ENCODE assay signal across 21 cellular contexts in the genomic region with DNA sequence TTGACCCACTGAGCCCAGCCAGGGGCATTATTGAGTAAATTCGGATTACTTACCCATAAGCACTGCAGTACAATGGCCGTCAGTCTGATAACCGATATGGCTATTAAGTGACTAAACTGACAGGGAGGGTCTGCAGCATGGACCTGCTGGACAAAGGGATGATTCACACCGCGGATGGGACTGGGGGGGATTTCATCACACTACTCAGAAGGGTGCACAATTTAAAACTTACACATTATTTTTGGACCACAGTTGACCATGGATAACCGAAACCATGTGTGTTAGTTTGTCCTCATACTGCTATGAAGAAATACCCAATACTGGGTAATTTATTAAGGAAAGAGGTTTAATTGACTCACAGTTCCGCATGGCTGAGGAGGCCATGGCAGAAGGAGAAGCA.
DNase-seq lines count a peak whose midpoint lies in the region; ATAC-seq and TF ChIP-seq lines count a peak whose summit lies in the region.
"Had no signal": no experiment of that assay in that cellular context is flagged by ENCODE, and none has a peak within 500 bp of the region (broad histone marks: within the 10 kb centered on the region; RNA-seq: fewer than 3 reads in every experiment).

No MANE protein-coding gene starts in this region.

- H4K20me1 ChIP-seq in BLaER1, result peaks cover 10% of the 10 kb centered on the region; the same call in 1 of the 2 replicates

- no peak overlapping the region for H3K27ac ChIP-seq in BLaER1
- H3K27ac ChIP-seq: A549, C4-2B, GM23248 had no signal

- H3K9me3 ChIP-seq in BLaER1, result peaks cover 48% of the 10 kb centered on the region
- H3K9me3 ChIP-seq in T-helper 17 cell (ENCODE audit: control insufficient read depth, low read length, poor library complexity, severe bottlenecking), result peaks cover 3% of the 10 kb centered on the region

- H3K4me2 ChIP-seq in BLaER1, result no peak overlapping the region
- H3K4me2 ChIP-seq: A549 had no signal

- H3K27ac Mint-ChIP-seq in T-helper 17 cell, result peak overlapping the region; percentile 43
- H3K27ac Mint-ChIP-seq: CD4-positive, CD25-positive, alpha-beta regulatory T cell; CD8-positive, alpha-beta T cell had no signal

- no peaks in the 10 kb centered on the region for H3K4me1 ChIP-seq in BLaER1
- H3K4me1 ChIP-seq: A549 had no signal

- H3K4me3 ChIP-seq in BLaER1, result peak overlapping the region; percentile 39; the same call in 1 of the 2 replicates
- H3K4me3 ChIP-seq in foreskin fibroblast (ENCODE audit: low read depth in 1 of 2, low read length in 2 of 2), result no peak overlapping the region
- H3K4me3 ChIP-seq: A549, GM23248 had no signal

- no peak overlapping the region for H3K4me3 Mint-ChIP-seq in T-helper 17 cell
- H3K4me3 Mint-ChIP-seq: CD4-positive, CD25-positive, alpha-beta regulatory T cell; CD8-positive, alpha-beta T cell had no signal

- H3K36me3 Mint-ChIP-seq in T-helper 17 cell (ENCODE audit: low read depth), result peaks cover 14% of the 10 kb centered on the region

- peaks cover 7% of the 10 kb centered on the region for H3K4me1 Mint-ChIP-seq in T-helper 17 cell

- TF ChIP-seq CTCF in foreskin fibroblast (IDR thresholded peaks at IDR 0.05; ENCODE audit: low read depth, low read length), result no peak

- DNase-seq in T-helper 17 cell, result no peak
- peak; percentile 82 for DNase-seq in fibroblast of gingiva (ENCODE audit: low read depth)
- DNase-seq in foreskin fibroblast, result peak; percentile 18 to 59
- DNase-seq in activated CD4-positive, CD25-positive, alpha-beta regulatory T cell treated with anti-CD3 and anti-CD28 coated beads, Interleukin-2, amount 50 U/mL, for 72 hours, result no peak
- DNase-seq in COR-L47 (lab: John Stamatoyannopoulos, UW), result no peak
- no peak for DNase-seq in HEK293T (ENCODE audit: extremely low spot score)
- DNase-seq: 8988T; ACHN; CD4-positive, CD25-positive, alpha-beta regulatory T cell; CD8-positive, alpha-beta T cell; DMS 273 treated with DMSO at 0.1 percent for 48 hours; DMS79; EL; GDM1; GM23248; H7; HCEC 1CT had no signal

- ATAC-seq in T-helper 17 cell, result no peak
- no peak for ATAC-seq in HG03095 (IDR thresholded peaks at IDR 0.05; ENCODE audit: unreplicated experiment)
- ATAC-seq: A549; CD8-positive, alpha-beta T cell had no signal

- H3K27me3 Mint-ChIP-seq in T-helper 17 cell, result no peaks in the 10 kb centered on the region
- H3K27me3 Mint-ChIP-seq: CD4-positive, CD25-positive, alpha-beta regulatory T cell had no signal

- POLR2A ChIA-PET in HEK293T (lab: Yijun Ruan, JAX), result no interaction called here

- no peaks in the 10 kb centered on the region for H3K27me3 ChIP-seq in BLaER1

- no peak overlapping the region for H3K9ac ChIP-seq in BLaER1
- H3K9ac ChIP-seq: GM23248 had no signal

- H3K36me3 ChIP-seq in BLaER1, result peaks cover 100% of the 10 kb centered on the region

- CTCF ChIA-PET in HEK293T (lab: Yijun Ruan, JAX), result no interaction called here

TF ChIP-seq in HEK293T, 16 proteins besides CTCF, POLR2A, EP300 and RAD21:
- no peak for TF ChIP-seq L3MBTL2 (conservative IDR thresholded peaks at IDR 0.05)
- no peak for TF ChIP-seq BHLHE40 (IDR thresholded peaks at IDR 0.05; ENCODE audit: borderline replicate concordance)

Comparison
In these comparisons a context has a peak if more than half of its experiments do, and no peak if none do; other contexts are left out.
1. DNase-seq: peak in fibroblast of gingiva (single experiment) and foreskin fibroblast (2 of 2); none in T-helper 17 cell (0 of 3), activated CD4-positive, CD25-positive, alpha-beta regulatory T cell treated with anti-CD3 and anti-CD28 coated beads, Interleukin-2, amount 50 U/mL, for 72 hours (single experiment), COR-L47 (single experiment) and HEK293T (single experiment).